14 cellular contexts compared by ENCODE assay signal in genomic region chr19:45599286-45599685, GRCh38. TPM values are rescaled to one million over a fixed set of nuclear protein-coding genes. Genes with fewer than 3 reads are reported as not detected.
DNase-seq lines count a peak whose midpoint lies in the region; ATAC-seq, FAIRE-seq and TF ChIP-seq lines count a peak whose summit lies in the region.
"Had no signal": no experiment of that assay in that cellular context is flagged by ENCODE, and none has a peak within 500 bp of the region (broad histone marks: within the 10 kb centered on the region; RNA-seq: fewer than 3 reads in every experiment).

No MANE protein-coding gene starts in this region.

- H3K27me3 ChIP-seq in right cardiac atrium (ENCODE audit: control insufficient read depth, insufficient read depth), result no peaks in the 10 kb centered on the region
- H3K27me3 ChIP-seq in vagina, result peaks cover 11% of the 10 kb centered on the region
- peaks cover 7 to 61% of the 10 kb centered on the region in 2 experiments for H3K27me3 ChIP-seq in HepG2 (ENCODE audit: control insufficient read depth in 1 of 2, insufficient read depth in 2 of 2, low read length in 2 of 2)

- in situ Hi-C loops in HepG2 (cut with HindIII; ENCODE audit: extremely low pct_ligation_motif_present, low pct_unique_long_range_greater_than_20kb), result no loop called here

- peaks cover 4% of the 10 kb centered on the region for H3K9me3 Mint-ChIP-seq in glutamatergic neuron (ENCODE audit: unreplicated experiment)
- H3K9me3 Mint-ChIP-seq: T-helper 2 cell treated with Interferon-gamma antibody and Interleukin-4, amounts not matched to agents 5 μg/mL and 100 μg/mL, for 36 hours had no signal

- H3K36me3 ChIP-seq in vagina, result no peaks in the 10 kb centered on the region
- H3K36me3 ChIP-seq in HepG2 (replicated peaks in 1 of 2; ENCODE audit: control insufficient read depth in 1 of 2, insufficient read depth in 2 of 2, low read length in 2 of 2), result no peaks in the 10 kb centered on the region

- TF ChIP-seq CTCF in glutamatergic neuron (IDR thresholded peaks at IDR 0.05; ENCODE audit: partially characterized antibody, unreplicated experiment), result no peak
- TF ChIP-seq CTCF in vagina (IDR thresholded peaks at IDR 0.05), result no peak
- no peak for TF ChIP-seq CTCF in HepG2 (CRISPR knock-in tag; IDR thresholded peaks at IDR 0.05)

- no peak for TF ChIP-seq RAD21 in HepG2 (CRISPR knock-in tag; IDR thresholded peaks at IDR 0.05)

- H3K27ac ChIP-seq in right cardiac atrium (ENCODE audit: low read length) (peak overlapping the region; percentile 61), vagina (peak overlapping the region; percentile 2), HepG2 (ENCODE audit: extremely low read length, insufficient read depth, low read length) (no peak overlapping the region)

- WGBS in right cardiac atrium, result 8% methylated on average over 13 of the region's 13 CpGs
- WGBS in HepG2 (ENCODE audit: low lambda C conversion rate), result 5% methylated on average over 12 of the region's 13 CpGs

- DNase-seq in right cardiac atrium, result no peak
- no peak for DNase-seq in Right ventricle myocardium inferior (ENCODE audit: missing footprints)
- DNase-seq in glutamatergic neuron, result peak; percentile 36
- DNase-seq in vagina (ENCODE audit: extremely low spot score in 2 of 2), result no peak
- DNase-seq in HepG2 (ENCODE audit: low spot score), result no peak
- DNase-seq in NCI-H345 (lab: John Stamatoyannopoulos, UW), result no peak
- DNase-seq: activated CD4-positive, alpha-beta T cell treated with anti-CD3 and anti-CD28 coated beads, Interleukin-2, amount 50 U/mL, for 4 hours; central memory CD4-positive, alpha-beta T cell; DMS79 treated with DMSO at 0.1 percent for 48 hours; NCI-H2081 treated with DMSO at 0.1 percent for 48 hours had no signal

- CTCF ChIA-PET in HepG2 (lab: Yijun Ruan, JAX; ENCODE audit: low intra/inter-chr PET ratio, low total read pairs), result no interaction called here

- H4K20me1 ChIP-seq in HepG2 (ENCODE audit: insufficient read depth, low read length), result no peaks in the 10 kb centered on the region

- TF ChIP-seq POLR2A in vagina (IDR thresholded peaks at IDR 0.05) (no peak), HepG2 (IDR thresholded peaks at IDR 0.05; ENCODE audit: insufficient read depth in 1 of 2, low read depth in 2 of 2, low read length in 2 of 2) (no peak)

- no peak for ATAC-seq in right cardiac atrium
- no peak for ATAC-seq in Right ventricle myocardium inferior
- no peak for ATAC-seq in HepG2
- ATAC-seq: esophagus mucosa had no signal

- H3K4me1 ChIP-seq in right cardiac atrium (ENCODE audit: control insufficient read depth, insufficient read depth, low read length), result peaks cover 3% of the 10 kb centered on the region
- H3K4me1 ChIP-seq in vagina, result peaks cover 7% of the 10 kb centered on the region
- H3K4me1 ChIP-seq in HepG2 (ENCODE audit: insufficient read depth, low read length), result no peaks in the 10 kb centered on the region

- H3K4me3 ChIP-seq in right cardiac atrium (ENCODE audit: low read length) (peak overlapping the region; percentile 3), vagina (no peak overlapping the region), HepG2 (replicated peaks in 1 of 3; ENCODE audit: insufficient read depth in 1 of 3, low read depth in 2 of 3, low read length in 3 of 3) (no peak overlapping the region)
- H3K4me3 ChIP-seq: skin epidermis had no signal

- H3K27ac Mint-ChIP-seq in glutamatergic neuron (ENCODE audit: unreplicated experiment), result no peak overlapping the region
- H3K27ac Mint-ChIP-seq: T-helper 2 cell treated with Interferon-gamma antibody and Interleukin-4, amounts not matched to agents 5 μg/mL and 100 μg/mL, for 36 hours had no signal

- peaks cover 19% of the 10 kb centered on the region for H3K4me1 Mint-ChIP-seq in glutamatergic neuron (ENCODE audit: low read depth, unreplicated experiment)

- H3K4me2 ChIP-seq in HepG2 (ENCODE audit: low read depth, low read length), result no peak overlapping the region

- BruUV-seq in HepG2 (replicated peaks; lab: Mats Ljungman, UMichigan), result no TSS peak

- H3K4me3 Mint-ChIP-seq in glutamatergic neuron (ENCODE audit: unreplicated experiment), result peak overlapping the region; percentile 60

- no peaks in the 10 kb centered on the region for H3K36me3 Mint-ChIP-seq in glutamatergic neuron (ENCODE audit: unreplicated experiment)

- TF ChIP-seq EP300 in HepG2 (IDR thresholded peaks at IDR 0.05; ENCODE audit: low read depth in 2 of 2, low read length in 2 of 2), result no peak
- no peak for TF ChIP-seq EP300 in HepG2 (CRISPR knock-in tag; IDR thresholded peaks at IDR 0.05; ENCODE audit: borderline replicate concordance)

- H3K79me2 ChIP-seq in HepG2 (ENCODE audit: insufficient read depth, low read length), result no peaks in the 10 kb centered on the region

- no peaks in the 10 kb centered on the region for H3K9me3 ChIP-seq in right cardiac atrium (ENCODE audit: control insufficient read depth, low read length)
- H3K9me3 ChIP-seq in vagina, result no peaks in the 10 kb centered on the region
- no peaks in the 10 kb centered on the region for H3K9me3 ChIP-seq in HepG2 (ENCODE audit: low read length)

- H3K9ac ChIP-seq in HepG2 (ENCODE audit: insufficient read depth, low read depth, low read length), result no peak overlapping the region

- intact Hi-C loops in right cardiac atrium (cut with DNase I), result no loop called here
- intact Hi-C loops in Right ventricle myocardium inferior (cut with DNase I), result no loop called here
- intact Hi-C loops in vagina (cut with DNase I), result no loop called here
- intact Hi-C loops in HepG2 (cut with micrococcal nuclease; ENCODE audit: unreplicated experiment), result no loop called here

- no peak for FAIRE-seq in HepG2 (lab: Jason Lieb, UNC)
- FAIRE-seq: urothelium cell line had no signal

- H3K27me3 Mint-ChIP-seq in glutamatergic neuron (ENCODE audit: unreplicated experiment), result peaks cover 46% of the 10 kb centered on the region

- no peak overlapping the region for H2AFZ ChIP-seq in HepG2 (ENCODE audit: low read length)

- POLR2A ChIA-PET in HepG2 (lab: Yijun Ruan, JAX), result interaction anchor here (1.1 kb wide), 1 partner anchor 15 kb away, joined by 3 read pairs; the partner anchor contains the start of gene OPA3

RNA-seq across cellular contexts. Expression of gene GPR4, which starts 2.7 kb away (rescaled TPM):
- 10 to 100 TPM in 1 of 4 donors, 1 to 10 TPM in 3; 3.7 to 11.3 (median 4.7) TPM for total RNA-seq in right cardiac atrium
- polyA plus RNA-seq in right cardiac atrium, result 7.7 TPM
- total RNA-seq in Right ventricle myocardium inferior, result 5.4 TPM
- total RNA-seq in glutamatergic neuron (ENCODE audit: unreplicated experiment), result not detected
- total RNA-seq in vagina, result 3.4 TPM
- not detected in 2 replicates for total RNA-seq in HepG2 (2016; rRNA removed; fragmentation: Illumina TruSeq; extraction: Trizol)
- total RNA-seq in HepG2 (2016; cell fraction: cytosol; rRNA removed; fragmentation: Illumina TruSeq; extraction: Trizol; ENCODE audit: low read depth), result not detected in 2 replicates
- not detected in 2 replicates for total RNA-seq in HepG2 (2016; cell fraction: insoluble cytoplasmic fraction; rRNA removed; fragmentation: Illumina TruSeq; extraction: Trizol)
- total RNA-seq in HepG2 (2016; cell fraction: membrane; rRNA removed; fragmentation: Illumina TruSeq; extraction: Trizol), result not detected in 2 replicates
- total RNA-seq in HepG2 (2016; cell fraction: nucleus; rRNA removed; fragmentation: Illumina TruSeq; extraction: Trizol), result not detected in 2 replicates
- 0.15 TPM in 1 of 2 replicates, not detected in the other for polyA plus RNA-seq in HepG2 (2011; rRNA removed)
- not detected in 2 replicates for polyA plus RNA-seq in HepG2 (2011; cell fraction: cytosol; rRNA removed)
- not detected in 2 replicates for polyA plus RNA-seq in HepG2 (2011; cell fraction: nucleus; rRNA removed)
- not detected in 2 replicates for polyA plus RNA-seq in HepG2 (2012)
- not detected in 2 replicates for polyA plus RNA-seq in HepG2 (2016; cell fraction: cytosol; fragmentation: Illumina TruSeq; extraction: Trizol; ENCODE audit: low read depth)
- polyA plus RNA-seq in HepG2 (2016; cell fraction: insoluble cytoplasmic fraction; fragmentation: Illumina TruSeq; extraction: Trizol; ENCODE audit: low read depth), result not detected in 2 replicates
- polyA plus RNA-seq in HepG2 (2016; cell fraction: membrane; fragmentation: Illumina TruSeq; extraction: Trizol; ENCODE audit: low read depth), result not detected in 2 replicates
- not detected in 2 replicates for polyA plus RNA-seq in HepG2 (2016; cell fraction: nucleus; fragmentation: Illumina TruSeq; extraction: Trizol; ENCODE audit: insufficient read depth, low read depth)
- polyA minus RNA-seq in HepG2 (2011; rRNA and poly(A)+ RNA removed; ENCODE audit: low replicate concordance), result 0.12 TPM in 1 of 2 replicates, not detected in the other
- polyA minus RNA-seq in HepG2 (2011; cell fraction: cytosol; rRNA and poly(A)+ RNA removed), result not detected in 2 replicates
- not detected in 2 replicates for polyA minus RNA-seq in HepG2 (2011; cell fraction: nucleus; rRNA and poly(A)+ RNA removed)

RNA-seq across cellular contexts. Expression of gene OPA3, which starts 14.7 kb away (rescaled TPM):
- 10 to 100 TPM; 20.7 to 27.6 (median 24.1) TPM for total RNA-seq in right cardiac atrium
- polyA plus RNA-seq in right cardiac atrium, result 17.5 TPM
- total RNA-seq in Right ventricle myocardium inferior, result 24.5 TPM
- 10.5 TPM for total RNA-seq in glutamatergic neuron (ENCODE audit: unreplicated experiment)
- total RNA-seq in vagina, result 6.6 TPM
- 7.8 and 8.3 TPM in 2 replicates for total RNA-seq in HepG2 (2016; rRNA removed; fragmentation: Illumina TruSeq; extraction: Trizol)
- 0.81 and 1.1 TPM in 2 replicates for total RNA-seq in HepG2 (2016; cell fraction: cytosol; rRNA removed; fragmentation: Illumina TruSeq; extraction: Trizol; ENCODE audit: low read depth)
- 9.0 and 9.2 TPM in 2 replicates for total RNA-seq in HepG2 (2016; cell fraction: insoluble cytoplasmic fraction; rRNA removed; fragmentation: Illumina TruSeq; extraction: Trizol)
- total RNA-seq in HepG2 (2016; cell fraction: membrane; rRNA removed; fragmentation: Illumina TruSeq; extraction: Trizol), result 3.3 and 3.4 TPM in 2 replicates
- 3.2 and 4.2 TPM in 2 replicates for total RNA-seq in HepG2 (2016; cell fraction: nucleus; rRNA removed; fragmentation: Illumina TruSeq; extraction: Trizol)
- 16.6 and 17.7 TPM in 2 replicates for polyA plus RNA-seq in HepG2 (2011; rRNA removed)
- polyA plus RNA-seq in HepG2 (2011; cell fraction: cytosol; rRNA removed), result 13.1 and 15.8 TPM in 2 replicates
- polyA plus RNA-seq in HepG2 (2011; cell fraction: nucleus; rRNA removed), result 7.5 and 8.6 TPM in 2 replicates
- polyA plus RNA-seq in HepG2 (2012), result 5.2 and 7.4 TPM in 2 replicates
- 0.77 TPM in 2 replicates for polyA plus RNA-seq in HepG2 (2016; cell fraction: cytosol; fragmentation: Illumina TruSeq; extraction: Trizol; ENCODE audit: low read depth)
- polyA plus RNA-seq in HepG2 (2016; cell fraction: insoluble cytoplasmic fraction; fragmentation: Illumina TruSeq; extraction: Trizol; ENCODE audit: low read depth), result 10.0 and 10.6 TPM in 2 replicates
- polyA plus RNA-seq in HepG2 (2016; cell fraction: membrane; fragmentation: Illumina TruSeq; extraction: Trizol; ENCODE audit: low read depth), result 1.6 and 2.3 TPM in 2 replicates
- polyA plus RNA-seq in HepG2 (2016; cell fraction: nucleus; fragmentation: Illumina TruSeq; extraction: Trizol; ENCODE audit: insufficient read depth, low read depth), result 7.8 and 8.0 TPM in 2 replicates
- 21.3 and 30.2 TPM in 2 replicates for polyA minus RNA-seq in HepG2 (2011; rRNA and poly(A)+ RNA removed; ENCODE audit: low replicate concordance)
- 7.1 and 7.5 TPM in 2 replicates for polyA minus RNA-seq in HepG2 (2011; cell fraction: cytosol; rRNA and poly(A)+ RNA removed)
- polyA minus RNA-seq in HepG2 (2011; cell fraction: nucleus; rRNA and poly(A)+ RNA removed), result 2.6 and 3.0 TPM in 2 replicates

RNA-seq across cellular contexts. Expression of gene EML2, which starts 39.9 kb away (rescaled TPM):
- total RNA-seq in right cardiac atrium (10 to 100 TPM; 25.2 to 37.9 (median 33.7) TPM), Right ventricle myocardium inferior (39.1 TPM), glutamatergic neuron (ENCODE audit: unreplicated experiment) (53.2 TPM), vagina (74.9 TPM), HepG2 (2016; rRNA removed; fragmentation: Illumina TruSeq; extraction: Trizol) (7.3 and 7.6 TPM in 2 replicates)
- polyA plus RNA-seq in right cardiac atrium (19.0 TPM), HepG2 (2011; rRNA removed) (12.9 and 16.6 TPM in 2 replicates)
- 1.6 and 3.5 TPM in 2 replicates for total RNA-seq in HepG2 (2016; cell fraction: cytosol; rRNA removed; fragmentation: Illumina TruSeq; extraction: Trizol; ENCODE audit: low read depth)
- 4.2 and 9.1 TPM in 2 replicates for total RNA-seq in HepG2 (2016; cell fraction: insoluble cytoplasmic fraction; rRNA removed; fragmentation: Illumina TruSeq; extraction: Trizol)
- 2.2 and 3.2 TPM in 2 replicates for total RNA-seq in HepG2 (2016; cell fraction: membrane; rRNA removed; fragmentation: Illumina TruSeq; extraction: Trizol)
- total RNA-seq in HepG2 (2016; cell fraction: nucleus; rRNA removed; fragmentation: Illumina TruSeq; extraction: Trizol), result 8.8 and 13.4 TPM in 2 replicates
- 7.9 and 8.5 TPM in 2 replicates for polyA plus RNA-seq in HepG2 (2011; cell fraction: cytosol; rRNA removed)
- 74.5 and 101 TPM in 2 replicates for polyA plus RNA-seq in HepG2 (2011; cell fraction: nucleus; rRNA removed)
- polyA plus RNA-seq in HepG2 (2012), result 10.9 and 17.5 TPM in 2 replicates
- polyA plus RNA-seq in HepG2 (2016; cell fraction: cytosol; fragmentation: Illumina TruSeq; extraction: Trizol; ENCODE audit: low read depth), result 0.88 and 1.0 TPM in 2 replicates
- 3.1 and 4.1 TPM in 2 replicates for polyA plus RNA-seq in HepG2 (2016; cell fraction: insoluble cytoplasmic fraction; fragmentation: Illumina TruSeq; extraction: Trizol; ENCODE audit: low read depth)
- polyA plus RNA-seq in HepG2 (2016; cell fraction: membrane; fragmentation: Illumina TruSeq; extraction: Trizol; ENCODE audit: low read depth), result 1.2 and 3.4 TPM in 2 replicates
- polyA plus RNA-seq in HepG2 (2016; cell fraction: nucleus; fragmentation: Illumina TruSeq; extraction: Trizol; ENCODE audit: insufficient read depth, low read depth), result 25.5 and 27.6 TPM in 2 replicates
- polyA minus RNA-seq in HepG2 (2011; rRNA and poly(A)+ RNA removed; ENCODE audit: low replicate concordance), result 40.9 and 76.3 TPM in 2 replicates
- 13.7 and 15.5 TPM in 2 replicates for polyA minus RNA-seq in HepG2 (2011; cell fraction: cytosol; rRNA and poly(A)+ RNA removed)
- polyA minus RNA-seq in HepG2 (2011; cell fraction: nucleus; rRNA and poly(A)+ RNA removed), result 15.0 and 16.1 TPM in 2 replicates
